22 cellular contexts compared by ENCODE assay signal in genomic region chr11:126394036-126394435, GRCh38. TPM values are rescaled to one million over a fixed set of nuclear protein-coding genes. Genes with fewer than 3 reads are reported as not detected.
DNase-seq lines count a peak whose midpoint lies in the region; ATAC-seq and TF ChIP-seq lines count a peak whose summit lies in the region.
"Had no signal": no experiment of that assay in that cellular context is flagged by ENCODE, and none has a peak within 500 bp of the region (broad histone marks: within the 10 kb centered on the region; RNA-seq: fewer than 3 reads in every experiment).

No MANE protein-coding gene starts in this region.

- no peaks in the 10 kb centered on the region for H3K36me3 Mint-ChIP-seq in MCF 10A (ENCODE audit: insufficient read depth, unreplicated experiment)
- H3K36me3 Mint-ChIP-seq: memory B cell had no signal

- peak overlapping the region; percentile 83 for H3K27ac Mint-ChIP-seq in MCF 10A (ENCODE audit: low read depth, unreplicated experiment)
- H3K27ac Mint-ChIP-seq: activated naive CD8-positive, alpha-beta T cell treated with anti-CD3 and anti-CD28 coated beads, Interleukin-2, amount 50 U/mL, for 24 hours; memory B cell had no signal

- no peaks in the 10 kb centered on the region for H3K27me3 Mint-ChIP-seq in MCF 10A (ENCODE audit: insufficient read depth, unreplicated experiment)
- H3K27me3 Mint-ChIP-seq: activated naive CD8-positive, alpha-beta T cell treated with anti-CD3 and anti-CD28 coated beads, Interleukin-2, amount 50 U/mL, for 24 hours had no signal

- no peak for TF ChIP-seq EP300 in suprapubic skin (IDR thresholded peaks at IDR 0.05)

- no peak for ATAC-seq in GM18870 (IDR thresholded peaks at IDR 0.05; ENCODE audit: unreplicated experiment)
- ATAC-seq: activated naive CD8-positive, alpha-beta T cell treated with anti-CD3 and anti-CD28 coated beads, Interleukin-2, amount 50 U/mL, for 24 hours; K562 had no signal

- TF ChIP-seq CTCF in MCF 10A (IDR thresholded peaks at IDR 0.05; ENCODE audit: unreplicated experiment) (no peak), esophagus squamous epithelium (IDR thresholded peaks at IDR 0.05) (no peak), suprapubic skin (IDR thresholded peaks at IDR 0.05) (no peak)

- CTCF ChIA-PET in MCF 10A (lab: Yijun Ruan, JAX), result interaction anchor here (0.7 to 1.8 kb wide), 6 partner anchors 12 to 363 kb away, joined by 3 to 6 read pairs (median 3); no protein-coding TSS in a partner anchor

- H3K4me3 ChIP-seq in MG63 (no peak overlapping the region), esophagus squamous epithelium (no peak overlapping the region), suprapubic skin (no peak overlapping the region)
- H3K4me3 ChIP-seq: K562, psoas muscle, SJSA1 had no signal

- BruUV-seq in MCF 10A (replicated peaks; lab: Mats Ljungman, UMichigan), result no TSS peak

- no peaks in the 10 kb centered on the region for H3K9me3 ChIP-seq in MG63
- H3K9me3 ChIP-seq in esophagus squamous epithelium, result no peaks in the 10 kb centered on the region
- H3K9me3 ChIP-seq in suprapubic skin, result no peaks in the 10 kb centered on the region
- H3K9me3 ChIP-seq: neutrophil, psoas muscle, SJSA1 had no signal

- TF ChIP-seq POLR2A in esophagus squamous epithelium (IDR thresholded peaks at IDR 0.05) (no peak), suprapubic skin (IDR thresholded peaks at IDR 0.05) (no peak)

- POLR2A ChIA-PET in MCF 10A (lab: Yijun Ruan, JAX), result interaction anchor here (0.6 to 2.4 kb wide), 4 partner anchors 9 to 95 kb away, joined by 3 to 11 read pairs (median 4); partner anchors contain the start of gene ST3GAL4

- H3K9me3 Mint-ChIP-seq in MCF 10A (ENCODE audit: unreplicated experiment), result no peaks in the 10 kb centered on the region
- H3K9me3 Mint-ChIP-seq: activated naive CD8-positive, alpha-beta T cell treated with anti-CD3 and anti-CD28 coated beads, Interleukin-2, amount 50 U/mL, for 24 hours; memory B cell had no signal

- H3K27ac ChIP-seq in esophagus squamous epithelium (peak overlapping the region in 3 of 4 donors; percentile 2 to 51 (median 25)), suprapubic skin (peak overlapping the region; percentile 64)
- H3K27ac ChIP-seq: brain microvascular endothelial cell, C4-2B, neutrophil, psoas muscle, SJSA1 had no signal

- peak; percentile 30 for DNase-seq in MG63
- DNase-seq in MCF 10A (ENCODE audit: unreplicated experiment), result peak; percentile 51
- no peak for DNase-seq in esophagus squamous epithelium (lab: John Stamatoyannopoulos, UW)
- no peak for DNase-seq in suprapubic skin (ENCODE audit: low spot score in 2 of 2)
- DNase-seq in stimulated activated naive CD4-positive, alpha-beta T cell treated with Interleukin-2 at 50 U/mL for 16 hours (lab: John Stamatoyannopoulos, UW), result no peak
- DNase-seq in NCI-H1417 treated with DMSO at 0.1 percent for 48 hours (lab: John Stamatoyannopoulos, UW), result no peak
- no peak for DNase-seq in NCI-H345 (lab: John Stamatoyannopoulos, UW)
- DNase-seq: activated effector memory CD4-positive, alpha-beta T cell treated with anti-CD3 and anti-CD28 coated beads, Interleukin-2, amount 50 U/mL, for 16 hours; activated naive CD8-positive, alpha-beta T cell treated with anti-CD3 and anti-CD28 coated beads, Interleukin-2, amount 50 U/mL, for 24 hours; brain microvascular endothelial cell; glutamatergic neuron; NCI-H1436 treated with DMSO at 0.1 percent for 48 hours; NCI-H510A treated with DMSO at 0.1 percent for 48 hours; NK-92 treated with Interleukin-12 subunit alpha and Interleukin-12 subunit beta, amount 100 ng/mL, for 24 hours; psoas muscle; T-helper 1 cell had no signal

- peaks cover 27% of the 10 kb centered on the region for H3K4me1 Mint-ChIP-seq in MCF 10A (ENCODE audit: insufficient read depth, unreplicated experiment)

- peaks cover 16 to 54% (median 26%) of the 10 kb centered on the region in 3 donors for H3K4me1 ChIP-seq in esophagus squamous epithelium
- peaks cover 47% of the 10 kb centered on the region for H3K4me1 ChIP-seq in suprapubic skin
- H3K4me1 ChIP-seq: psoas muscle had no signal

- H3K36me3 ChIP-seq in MG63 (peaks cover 6% of the 10 kb centered on the region), esophagus squamous epithelium (no peaks in the 10 kb centered on the region), suprapubic skin (no peaks in the 10 kb centered on the region)
- H3K36me3 ChIP-seq: brain microvascular endothelial cell, neutrophil, SJSA1 had no signal

- H3K27me3 ChIP-seq in MG63 (no peaks in the 10 kb centered on the region), esophagus squamous epithelium (no peaks in the 10 kb centered on the region), suprapubic skin (no peaks in the 10 kb centered on the region)
- H3K27me3 ChIP-seq: brain microvascular endothelial cell, neutrophil, SJSA1 had no signal

- no peak overlapping the region for H3K4me3 Mint-ChIP-seq in MCF 10A (ENCODE audit: unreplicated experiment)
- H3K4me3 Mint-ChIP-seq: activated naive CD8-positive, alpha-beta T cell treated with anti-CD3 and anti-CD28 coated beads, Interleukin-2, amount 50 U/mL, for 24 hours; memory B cell had no signal

- intact Hi-C loops in MCF 10A (cut with micrococcal nuclease) (no loop called here), esophagus squamous epithelium (cut with DNase I) (no loop called here)

- 52 to 64% methylated on average over 1 to 3 of the region's 3 CpGs for WGBS in esophagus squamous epithelium, 2 donors
- WGBS in suprapubic skin, result 93% methylated on average over 3 of the region's 3 CpGs

RNA-seq across cellular contexts. Expression of gene ST3GAL4, which starts 38.5 kb away (rescaled TPM):
- total RNA-seq in MG63 (2014; rRNA removed; shearing (Covaris generic); ENCODE audit: low replicate concordance), result 44.1 and 57.9 TPM in 2 replicates
- 12.3 and 15.3 TPM in 2 replicates for total RNA-seq in MCF 10A (2022)
- 100 to 1,000 TPM in 1 of 4 donors, 10 to 100 TPM in 3; 31.0 to 110 (median 51.2) TPM for total RNA-seq in esophagus squamous epithelium
- 10 to 100 TPM; 23.6 to 30.9 (median 26.9) TPM for total RNA-seq in suprapubic skin

Comparison
In these comparisons a context has a peak if more than half of its experiments do, and no peak if none do; other contexts are left out.
1. DNase-seq: peak in MG63 (single experiment) and MCF 10A (single experiment); none in esophagus squamous epithelium (single experiment), suprapubic skin (0 of 2), stimulated activated naive CD4-positive, alpha-beta T cell treated with Interleukin-2 at 50 U/mL for 16 hours (single experiment), NCI-H1417 treated with DMSO at 0.1 percent for 48 hours (single experiment) and NCI-H345 (single experiment).